ENCODE assay signal across 13 cellular contexts in genomic region chr20:19699132-19699971, GRCh38. TPM values are rescaled to one million over a fixed set of nuclear protein-coding genes. Genes with fewer than 3 reads are reported as not detected.
DNase-seq lines count a peak whose midpoint lies in the region; ATAC-seq, FAIRE-seq and TF ChIP-seq lines count a peak whose summit lies in the region.
"Had no signal": no experiment of that assay in that cellular context is flagged by ENCODE, and none has a peak within 500 bp of the region (broad histone marks: within the 10 kb centered on the region; RNA-seq: fewer than 3 reads in every experiment).

No MANE protein-coding gene starts in this region.

- peaks cover 0 to 17% (median 9%) of the 10 kb centered on the region in 9 donors for H3K9me3 Mint-ChIP-seq in naive thymus-derived CD8-positive, alpha-beta T cell

- H3K27me3 Mint-ChIP-seq in naive thymus-derived CD8-positive, alpha-beta T cell, result peaks cover 4 to 23% (median 7%) of the 10 kb centered on the region in 5 donors
- H3K27me3 Mint-ChIP-seq: central memory CD8-positive, alpha-beta T cell had no signal

- no peak overlapping the region for H3K4me3 Mint-ChIP-seq in naive thymus-derived CD8-positive, alpha-beta T cell
- H3K4me3 Mint-ChIP-seq: CD8-positive, alpha-beta T cell; central memory CD8-positive, alpha-beta T cell had no signal

- H3K4me1 Mint-ChIP-seq in naive thymus-derived CD8-positive, alpha-beta T cell, result peaks cover 0 to 5% (median 0%) of the 10 kb centered on the region in 4 donors
- H3K4me1 Mint-ChIP-seq: central memory CD8-positive, alpha-beta T cell had no signal

- peaks cover 0 to 12% (median 0%) of the 10 kb centered on the region in 3 donors for H3K36me3 Mint-ChIP-seq in naive thymus-derived CD8-positive, alpha-beta T cell
- H3K36me3 Mint-ChIP-seq: CD8-positive, alpha-beta T cell had no signal

- TF ChIP-seq CTCF in bronchial epithelial cell (IDR thresholded peaks at IDR 0.05; ENCODE audit: insufficient read depth, low read length, severe bottlenecking), result no peak

- ATAC-seq in naive thymus-derived CD8-positive, alpha-beta T cell, result no peak
- ATAC-seq: CD8-positive, alpha-beta T cell had no signal

- POLR2A ChIA-PET in naive thymus-derived CD8-positive, alpha-beta T cell (lab: Charles Lee), result no interaction called here

- DNase-seq in AG08396 (ENCODE audit: low spot score) (peak; percentile 75), NCI-H1694 treated with DMSO at 0.1 percent for 48 hours (lab: John Stamatoyannopoulos, UW) (peak; percentile 89), bronchial epithelial cell (ENCODE audit: low read depth) (peak; percentile 74), lung microvascular endothelial cell (ENCODE audit: low read depth in 2 of 2) (peak; percentile 36 to 91), medulla oblongata (ENCODE audit: extremely low spot score) (no peak)
- no peak for DNase-seq in activated CD4-positive, alpha-beta T cell treated with anti-CD3 and anti-CD28 coated beads, Interleukin-2, amount 50 U/mL, for 48 hours
- no peak for DNase-seq in naive thymus-derived CD8-positive, alpha-beta T cell
- DNase-seq in activated CD8-positive, alpha-beta memory T cell treated with anti-CD3 and anti-CD28 coated beads, Interleukin-2, amount 50 U/mL, for 4 hours, result no peak
- DNase-seq: CD8-positive, alpha-beta T cell; NCI-H510A treated with DMSO at 0.1 percent for 48 hours; T1000 had no signal

- no peak overlapping the region for H3K27ac Mint-ChIP-seq in naive thymus-derived CD8-positive, alpha-beta T cell
- H3K27ac Mint-ChIP-seq: CD8-positive, alpha-beta T cell had no signal

- no peaks in the 10 kb centered on the region for H3K27me3 ChIP-seq in bronchial epithelial cell (ENCODE audit: control insufficient read depth, insufficient read depth, low read length)

- H3K4me3 ChIP-seq in bronchial epithelial cell (ENCODE audit: low read depth, low read length), result no peak overlapping the region

- no peaks in the 10 kb centered on the region for H3K36me3 ChIP-seq in bronchial epithelial cell (ENCODE audit: control insufficient read depth, insufficient read depth, low read length)

- FAIRE-seq in bronchial epithelial cell (lab: Jason Lieb, UNC), result peak; percentile 95
- FAIRE-seq: GM12892 had no signal

RNA-seq across cellular contexts. Expression of gene RIN2, which starts 58.7 kb away (rescaled TPM):
- total RNA-seq in bronchial epithelial cell (41.1 and 45.8 TPM in 2 replicates), lung microvascular endothelial cell (71.4 and 80.2 TPM in 2 replicates)
- under 1 TPM; 0.27 to 0.29 TPM for total RNA-seq in naive thymus-derived CD8-positive, alpha-beta T cell
- not detected for polyA plus RNA-seq in naive thymus-derived CD8-positive, alpha-beta T cell
- total RNA-seq: CD8-positive, alpha-beta T cell had no signal

Comparison
In these comparisons a context has a peak if more than half of its experiments do, and no peak if none do; other contexts are left out.
1. DNase-seq: peak in AG08396 (single experiment), NCI-H1694 treated with DMSO at 0.1 percent for 48 hours (single experiment), bronchial epithelial cell (single experiment) and lung microvascular endothelial cell (2 of 2); none in activated CD4-positive, alpha-beta T cell treated with anti-CD3 and anti-CD28 coated beads, Interleukin-2, amount 50 U/mL, for 48 hours (0 of 2), medulla oblongata (single experiment), naive thymus-derived CD8-positive, alpha-beta T cell (0 of 10) and activated CD8-positive, alpha-beta memory T cell treated with anti-CD3 and anti-CD28 coated beads, Interleukin-2, amount 50 U/mL, for 4 hours (single experiment).
2. RNA of gene RIN2, which starts 58.7 kb away (total RNA-seq): 71.4 to 80.2 TPM in lung microvascular endothelial cell and 41.1 to 45.8 TPM in bronchial epithelial cell; 0.27 to 0.29 TPM in naive thymus-derived CD8-positive, alpha-beta T cell; every median in the first group is over 10 times any median in the second.